1 cellular context compared by ENCODE assay signal in the genomic region with DNA sequence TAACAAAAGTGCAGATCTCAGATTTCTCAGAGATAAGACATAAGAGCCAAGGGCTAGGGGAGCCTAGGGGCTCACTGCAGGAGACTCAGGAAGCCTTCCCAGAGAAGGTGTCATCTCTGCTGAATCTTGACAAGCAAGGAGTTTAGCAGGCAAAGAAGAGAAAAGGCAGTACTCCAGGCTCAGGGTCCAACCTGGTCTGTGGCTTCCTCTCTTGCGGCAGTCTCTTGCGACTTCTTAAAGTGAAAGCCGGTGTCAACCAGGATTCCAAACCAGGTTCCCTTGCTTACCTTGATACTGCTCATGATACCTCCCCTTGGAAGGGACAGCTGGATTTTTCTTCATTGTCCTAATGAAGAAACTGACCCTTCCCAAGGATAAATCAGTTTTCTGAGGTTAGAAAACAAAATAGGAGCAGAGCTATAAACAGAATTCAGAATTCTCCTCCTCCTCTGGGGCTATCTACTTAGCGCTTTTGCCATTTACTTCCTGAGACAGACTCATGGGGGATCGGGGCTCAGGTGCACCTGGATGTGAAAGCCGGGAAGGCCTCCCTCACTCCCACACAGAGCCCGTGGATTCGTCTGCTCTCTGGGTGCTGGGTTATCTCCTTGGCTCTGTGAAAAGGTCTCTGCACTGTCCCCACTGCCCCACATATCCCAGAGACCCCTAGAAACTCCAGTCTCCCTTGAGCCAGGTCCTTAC.
TF ChIP-seq lines count a peak whose summit lies in the region.

No MANE protein-coding gene starts in this region.

TF ChIP-seq in A549, 52 proteins besides CTCF, POLR2A, EP300 and RAD21 (continued from another document):
- TF ChIP-seq BCL3 (IDR thresholded peaks at IDR 0.05) (no peak), BHLHE40 (IDR thresholded peaks at IDR 0.05; ENCODE audit: low read depth, low read length) (no peak), MAZ (IDR thresholded peaks at IDR 0.05; ENCODE audit: borderline replicate concordance, low read depth, low read length) (no peak)
- TF ChIP-seq, protein P1, sequence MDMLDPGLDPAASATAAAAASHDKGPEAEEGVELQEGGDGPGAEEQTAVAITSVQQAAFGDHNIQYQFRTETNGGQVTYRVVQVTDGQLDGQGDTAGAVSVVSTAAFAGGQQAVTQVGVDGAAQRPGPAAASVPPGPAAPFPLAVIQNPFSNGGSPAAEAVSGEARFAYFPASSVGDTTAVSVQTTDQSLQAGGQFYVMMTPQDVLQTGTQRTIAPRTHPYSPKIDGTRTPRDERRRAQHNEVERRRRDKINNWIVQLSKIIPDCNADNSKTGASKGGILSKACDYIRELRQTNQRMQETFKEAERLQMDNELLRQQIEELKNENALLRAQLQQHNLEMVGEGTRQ (IDR thresholded peaks at IDR 0.05) = no peak
TF ChIP-seq in A549: peak in this region for 0.
